Comparison of ENCODE assay signal across 8 cellular contexts in the genomic region with DNA sequence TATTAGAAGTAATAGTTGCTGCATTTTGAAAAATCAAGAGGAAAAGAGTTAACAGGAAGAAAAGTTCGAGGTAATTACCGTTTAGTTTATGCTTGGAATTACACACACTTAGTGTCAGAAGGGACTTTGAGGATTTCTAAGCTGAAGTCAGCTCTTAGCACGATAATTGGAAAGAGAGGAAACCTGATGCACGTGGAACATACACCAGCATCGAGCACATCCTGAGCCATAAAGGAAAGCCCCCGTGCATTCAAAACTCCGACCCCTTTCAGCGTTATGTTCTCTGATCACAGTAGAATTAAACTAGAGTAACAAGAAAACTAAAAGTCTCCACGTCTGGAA. TPM values are rescaled to one million over a fixed set of nuclear protein-coding genes. Genes with fewer than 3 reads are reported as not detected.
DNase-seq lines count a peak whose midpoint lies in the region; ATAC-seq and TF ChIP-seq lines count a peak whose summit lies in the region.

No MANE protein-coding gene starts in this region.

- H3K4me1 Mint-ChIP-seq in activated T-cell treated with anti-CD3 and anti-CD28 coated beads, Interleukin-2, amount 50 U/mL, for 72 hours (ENCODE audit: low read depth), result peaks cover 41% of the 10 kb centered on the region

- H3K4me3 ChIP-seq in iPS-18a (ENCODE audit: low read length) (peak overlapping the region; percentile 61), subcutaneous abdominal adipose tissue (ENCODE audit: low read depth in 1 of 5, low read length in 5 of 5) (peak overlapping the region; percentile 57 to 95 (median 94))

- H3K4me1 ChIP-seq in iPS-18a (ENCODE audit: control insufficient read depth, low read depth, low read length) (peaks cover 20% of the 10 kb centered on the region), subcutaneous abdominal adipose tissue (ENCODE audit: control insufficient read depth in 5 of 5, insufficient read depth in 5 of 5, low read length in 5 of 5) (peaks cover 0 to 20% (median 17%) of the 10 kb centered on the region in 5 donors)

- H3K27ac ChIP-seq in VCaP (peak overlapping the region; percentile 69), iPS-18a (ENCODE audit: low read length) (no peak overlapping the region), subcutaneous abdominal adipose tissue (ENCODE audit: low read depth, low read length) (no peak overlapping the region)

- H3K36me3 ChIP-seq in iPS-18a (ENCODE audit: control insufficient read depth, low read depth, low read length) (no peaks in the 10 kb centered on the region), subcutaneous abdominal adipose tissue (ENCODE audit: control insufficient read depth in 5 of 5, insufficient read depth in 5 of 5, low read length in 5 of 5) (no peaks in the 10 kb centered on the region)

- no peaks in the 10 kb centered on the region for H3K9me3 Mint-ChIP-seq in activated T-cell treated with anti-CD3 and anti-CD28 coated beads, Interleukin-2, amount 50 U/mL, for 72 hours

- H3K27me3 Mint-ChIP-seq in activated T-cell treated with anti-CD3 and anti-CD28 coated beads, Interleukin-2, amount 50 U/mL, for 72 hours (ENCODE audit: low read depth), result peaks cover 26% of the 10 kb centered on the region

- no peaks in the 10 kb centered on the region for H3K36me3 Mint-ChIP-seq in activated T-cell treated with anti-CD3 and anti-CD28 coated beads, Interleukin-2, amount 50 U/mL, for 72 hours (ENCODE audit: insufficient read depth in 2 of 2)

- DNase-seq in activated T-cell treated with anti-CD3 and anti-CD28 coated beads, Interleukin-2, amount 50 U/mL, for 72 hours, result no peak
- DNase-seq in activated T-cell treated with anti-CD3 and anti-CD28 coated beads for 4 hours (no peak), H4 (ENCODE audit: low spot score) (no peak), Ammon's horn (ENCODE audit: low spot score) (no peak)

- H3K4me3 Mint-ChIP-seq in activated T-cell treated with anti-CD3 and anti-CD28 coated beads, Interleukin-2, amount 50 U/mL, for 72 hours, result peak overlapping the region; percentile 84 to 89

- H3K9me3 ChIP-seq in iPS-18a (ENCODE audit: control insufficient read depth, low read depth, low read length) (no peaks in the 10 kb centered on the region), subcutaneous abdominal adipose tissue (ENCODE audit: control insufficient read depth in 5 of 5, low read length in 5 of 5) (no peaks in the 10 kb centered on the region)

- peak overlapping the region; percentile 34 for H3K9ac ChIP-seq in iPS-18a (ENCODE audit: low read length)
- peak overlapping the region in 4 of 5 donors; percentile 22 to 68 (median 42) for H3K9ac ChIP-seq in subcutaneous abdominal adipose tissue (ENCODE audit: low read length in 5 of 5)

- no peak for ATAC-seq in activated T-cell treated with anti-CD3 and anti-CD28 coated beads, Interleukin-2, amount 50 U/mL, for 72 hours (replicated peaks in 1 of 2)
- peak; percentile 4 for ATAC-seq in HG02981 (IDR thresholded peaks at IDR 0.05; ENCODE audit: unreplicated experiment)

- no peak for TF ChIP-seq CTCF in VCaP (conservative IDR thresholded peaks at IDR 0.05)

- H3K27me3 ChIP-seq in iPS-18a (ENCODE audit: control insufficient read depth, insufficient read depth, low read length), result peaks cover 27% of the 10 kb centered on the region
- no peaks in the 10 kb centered on the region for H3K27me3 ChIP-seq in subcutaneous abdominal adipose tissue (ENCODE audit: control insufficient read depth in 5 of 5, insufficient read depth in 4 of 5, low read length in 5 of 5)

- H3K27ac Mint-ChIP-seq in activated T-cell treated with anti-CD3 and anti-CD28 coated beads, Interleukin-2, amount 50 U/mL, for 72 hours, result peak overlapping the region; percentile 44

RNA-seq across cellular contexts. Expression of gene PAQR3, which starts 0.4 kb away (rescaled TPM):
- total RNA-seq in activated T-cell treated with anti-CD3 and anti-CD28 coated beads, Interleukin-2, amount 50 U/mL, for 72 hours, result 10 to 100 TPM; 12.2 to 12.8 TPM
- 13.9 and 22.5 TPM in 2 replicates for total RNA-seq in H4 (2014; rRNA removed; shearing (Covaris generic))
